Comparison of ENCODE assay signal across 1 cellular context in genomic region chr2:46428911-46429436, GRCh38.
A peak's percentile ranks its signal among the peaks of the same experiment; 100 is the strongest.
TF ChIP-seq lines count a peak whose summit lies in the region.

No MANE protein-coding gene starts in this region.

TF ChIP-seq in K562, 482 proteins besides CTCF, POLR2A, EP300 and RAD21 (continued from another document and continues in another):
- TF ChIP-seq E2F4 (CRISPR knock-in tag; IDR thresholded peaks at IDR 0.05; ENCODE audit: low read depth), result no peak
- no peak for TF ChIP-seq SETDB1 (IDR thresholded peaks at IDR 0.05; ENCODE audit: low read length)
- no peak for TF ChIP-seq MAFF (IDR thresholded peaks at IDR 0.05; ENCODE audit: low read length)
- no peak for TF ChIP-seq NCOA6 (IDR thresholded peaks at IDR 0.05)
- no peak for TF ChIP-seq ADNP (tag; IDR thresholded peaks at IDR 0.05)
- TF ChIP-seq NCOA2 (IDR thresholded peaks at IDR 0.05; ENCODE audit: partially characterized antibody in 2 of 2), result no peak
- no peak for TF ChIP-seq SP1 (CRISPR knock-in tag; IDR thresholded peaks at IDR 0.05)
- TF ChIP-seq DDX20 (tag; IDR thresholded peaks at IDR 0.05; ENCODE audit: low read depth), result no peak
- TF ChIP-seq VEZF1 (CRISPR knock-in tag; IDR thresholded peaks at IDR 0.05), result no peak
- TF ChIP-seq, protein P1, sequence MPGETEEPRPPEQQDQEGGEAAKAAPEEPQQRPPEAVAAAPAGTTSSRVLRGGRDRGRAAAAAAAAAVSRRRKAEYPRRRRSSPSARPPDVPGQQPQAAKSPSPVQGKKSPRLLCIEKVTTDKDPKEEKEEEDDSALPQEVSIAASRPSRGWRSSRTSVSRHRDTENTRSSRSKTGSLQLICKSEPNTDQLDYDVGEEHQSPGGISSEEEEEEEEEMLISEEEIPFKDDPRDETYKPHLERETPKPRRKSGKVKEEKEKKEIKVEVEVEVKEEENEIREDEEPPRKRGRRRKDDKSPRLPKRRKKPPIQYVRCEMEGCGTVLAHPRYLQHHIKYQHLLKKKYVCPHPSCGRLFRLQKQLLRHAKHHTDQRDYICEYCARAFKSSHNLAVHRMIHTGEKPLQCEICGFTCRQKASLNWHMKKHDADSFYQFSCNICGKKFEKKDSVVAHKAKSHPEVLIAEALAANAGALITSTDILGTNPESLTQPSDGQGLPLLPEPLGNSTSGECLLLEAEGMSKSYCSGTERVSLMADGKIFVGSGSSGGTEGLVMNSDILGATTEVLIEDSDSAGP (CRISPR knock-in tag; IDR thresholded peaks at IDR 0.05), result no peak
- TF ChIP-seq ZNF175 (CRISPR knock-in tag; IDR thresholded peaks at IDR 0.05; ENCODE audit: low read depth), result 0 out of 2 replicates have a peak, but pooled peaks have one; percentile 42
- TF ChIP-seq, protein P2, sequence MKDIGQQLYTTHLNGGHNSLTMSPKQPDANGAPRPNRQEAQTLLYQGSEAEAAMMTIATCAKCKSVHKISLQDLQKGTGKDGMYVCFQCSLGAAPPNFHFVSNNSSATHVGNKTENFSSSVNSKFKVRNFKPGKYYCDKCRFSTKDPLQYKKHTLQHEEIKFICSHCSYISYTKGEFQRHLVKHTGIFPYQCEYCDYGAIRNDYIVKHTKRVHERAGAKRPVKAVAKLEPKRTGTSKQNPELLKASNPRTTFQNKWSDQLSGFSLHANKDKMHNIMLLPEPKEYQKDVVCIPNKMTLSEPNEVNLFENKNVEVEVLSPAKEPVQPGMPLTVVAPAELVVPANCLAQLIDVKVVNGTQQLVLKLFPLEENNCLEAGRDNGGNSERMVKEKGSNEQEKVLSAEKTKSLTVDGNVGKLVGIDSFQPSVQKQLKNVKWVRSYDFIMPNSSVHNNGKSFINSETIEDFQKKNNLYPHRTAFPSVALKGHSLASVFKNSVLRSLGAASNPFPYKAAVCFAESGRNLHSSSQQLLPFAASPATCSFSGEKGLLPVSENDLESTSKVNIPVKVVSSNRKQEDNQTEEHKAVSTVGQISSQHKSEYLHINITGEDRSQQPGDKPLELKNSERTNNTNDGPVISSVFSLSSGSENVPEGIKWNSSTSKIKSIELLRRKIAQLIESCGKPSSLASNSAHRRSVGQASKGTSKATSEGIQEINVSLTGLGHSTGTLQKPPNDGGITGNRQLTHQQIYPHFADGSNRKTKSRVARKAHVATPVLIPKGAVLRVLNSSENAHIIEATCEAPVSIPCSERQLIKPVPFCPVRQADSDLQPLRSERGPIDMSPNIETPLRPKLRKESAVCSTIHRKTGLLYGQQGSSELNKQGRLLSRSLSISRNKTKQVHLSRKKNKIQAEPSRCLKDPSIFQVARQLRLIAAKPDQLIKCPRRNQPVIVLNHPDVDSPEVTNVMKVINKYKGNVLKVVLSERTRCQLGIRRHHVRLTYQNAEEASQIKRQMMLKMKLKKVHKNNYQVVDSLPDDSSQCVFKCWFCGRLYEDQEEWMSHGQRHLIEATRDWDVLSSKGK (CRISPR knock-in tag; IDR thresholded peaks at IDR 0.05), result no peak
- no peak for TF ChIP-seq NELFE (IDR thresholded peaks at IDR 0.05; ENCODE audit: insufficient read depth, insufficient read length)
- TF ChIP-seq EZH2 (IDR thresholded peaks at IDR 0.05; ENCODE audit: borderline replicate concordance, low read depth, low read length), result no peak
- TF ChIP-seq ZC3H4 (CRISPR knock-in tag; IDR thresholded peaks at IDR 0.05; ENCODE audit: borderline replicate concordance), result no peak
- TF ChIP-seq, protein P3, sequence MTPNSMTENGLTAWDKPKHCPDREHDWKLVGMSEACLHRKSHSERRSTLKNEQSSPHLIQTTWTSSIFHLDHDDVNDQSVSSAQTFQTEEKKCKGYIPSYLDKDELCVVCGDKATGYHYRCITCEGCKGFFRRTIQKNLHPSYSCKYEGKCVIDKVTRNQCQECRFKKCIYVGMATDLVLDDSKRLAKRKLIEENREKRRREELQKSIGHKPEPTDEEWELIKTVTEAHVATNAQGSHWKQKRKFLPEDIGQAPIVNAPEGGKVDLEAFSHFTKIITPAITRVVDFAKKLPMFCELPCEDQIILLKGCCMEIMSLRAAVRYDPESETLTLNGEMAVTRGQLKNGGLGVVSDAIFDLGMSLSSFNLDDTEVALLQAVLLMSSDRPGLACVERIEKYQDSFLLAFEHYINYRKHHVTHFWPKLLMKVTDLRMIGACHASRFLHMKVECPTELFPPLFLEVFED (CRISPR knock-in tag; conservative IDR thresholded peaks at IDR 0.05), result no peak
- no peak for TF ChIP-seq FOXM1 (IDR thresholded peaks at IDR 0.05; ENCODE audit: low read depth)
- no peak for TF ChIP-seq FOXM1 (CRISPR knock-in tag; IDR thresholded peaks at IDR 0.05; ENCODE audit: low read depth)
- TF ChIP-seq ZNF23 (CRISPR knock-in tag; IDR thresholded peaks at IDR 0.05), result no peak
- TF ChIP-seq ZNF41 (CRISPR knock-in tag; conservative IDR thresholded peaks at IDR 0.05), result no peak
- TF ChIP-seq HMG20B (CRISPR knock-in tag; IDR thresholded peaks at IDR 0.05), result no peak
- no peak for TF ChIP-seq PCBP1 (IDR thresholded peaks at IDR 0.05; ENCODE audit: low read depth, low read length, poor library complexity, severe bottlenecking)
- TF ChIP-seq ELF1 (tag; IDR thresholded peaks at IDR 0.05), result peak; percentile 67
- no peak for TF ChIP-seq ZBTB34 (CRISPR knock-in tag; IDR thresholded peaks at IDR 0.05)
- TF ChIP-seq SMAD4 (CRISPR knock-in tag; conservative IDR thresholded peaks at IDR 0.05), result no peak
- TF ChIP-seq GTF2A2 (tag; IDR thresholded peaks at IDR 0.05), result no peak
- TF ChIP-seq ZNF347 (CRISPR knock-in tag; IDR thresholded peaks at IDR 0.05; ENCODE audit: low read depth), result no peak
- no peak for TF ChIP-seq HNRNPH1 (optimal IDR thresholded peaks at IDR 0.05; ENCODE audit: low read depth, low read length)
- TF ChIP-seq ZNF584 (CRISPR knock-in tag; IDR thresholded peaks at IDR 0.05; ENCODE audit: low read depth), result no peak
- no peak for TF ChIP-seq RBM25 (IDR thresholded peaks at IDR 0.05; ENCODE audit: low read depth, low read length, severe bottlenecking)
- TF ChIP-seq HNRNPUL1 (IDR thresholded peaks at IDR 0.05; ENCODE audit: low read length), result no peak
- peak; percentile 5 for TF ChIP-seq DACH1 (IDR thresholded peaks at IDR 0.05; ENCODE audit: partially characterized antibody)
- no peak for TF ChIP-seq DPF2 (IDR thresholded peaks at IDR 0.05)
- no peak; the same call in 1 of the 2 replicates for TF ChIP-seq CHCHD3 (CRISPR knock-in tag; IDR thresholded peaks at IDR 0.05)
- TF ChIP-seq, protein P4, sequence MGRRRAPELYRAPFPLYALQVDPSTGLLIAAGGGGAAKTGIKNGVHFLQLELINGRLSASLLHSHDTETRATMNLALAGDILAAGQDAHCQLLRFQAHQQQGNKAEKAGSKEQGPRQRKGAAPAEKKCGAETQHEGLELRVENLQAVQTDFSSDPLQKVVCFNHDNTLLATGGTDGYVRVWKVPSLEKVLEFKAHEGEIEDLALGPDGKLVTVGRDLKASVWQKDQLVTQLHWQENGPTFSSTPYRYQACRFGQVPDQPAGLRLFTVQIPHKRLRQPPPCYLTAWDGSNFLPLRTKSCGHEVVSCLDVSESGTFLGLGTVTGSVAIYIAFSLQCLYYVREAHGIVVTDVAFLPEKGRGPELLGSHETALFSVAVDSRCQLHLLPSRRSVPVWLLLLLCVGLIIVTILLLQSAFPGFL (CRISPR knock-in tag; IDR thresholded peaks at IDR 0.05), result peak; percentile 78; the same call in 1 of the 2 replicates
- TF ChIP-seq, protein P5, sequence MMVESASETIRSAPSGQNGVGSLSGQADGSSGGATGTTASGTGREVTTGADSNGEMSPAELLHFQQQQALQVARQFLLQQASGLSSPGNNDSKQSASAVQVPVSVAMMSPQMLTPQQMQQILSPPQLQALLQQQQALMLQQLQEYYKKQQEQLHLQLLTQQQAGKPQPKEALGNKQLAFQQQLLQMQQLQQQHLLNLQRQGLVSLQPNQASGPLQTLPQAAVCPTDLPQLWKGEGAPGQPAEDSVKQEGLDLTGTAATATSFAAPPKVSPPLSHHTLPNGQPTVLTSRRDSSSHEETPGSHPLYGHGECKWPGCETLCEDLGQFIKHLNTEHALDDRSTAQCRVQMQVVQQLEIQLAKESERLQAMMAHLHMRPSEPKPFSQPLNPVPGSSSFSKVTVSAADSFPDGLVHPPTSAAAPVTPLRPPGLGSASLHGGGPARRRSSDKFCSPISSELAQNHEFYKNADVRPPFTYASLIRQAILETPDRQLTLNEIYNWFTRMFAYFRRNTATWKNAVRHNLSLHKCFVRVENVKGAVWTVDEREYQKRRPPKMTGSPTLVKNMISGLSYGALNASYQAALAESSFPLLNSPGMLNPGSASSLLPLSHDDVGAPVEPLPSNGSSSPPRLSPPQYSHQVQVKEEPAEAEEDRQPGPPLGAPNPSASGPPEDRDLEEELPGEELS (CRISPR knock-in tag; IDR thresholded peaks at IDR 0.05; ENCODE audit: borderline replicate concordance), result no peak
- peak; percentile 82 for TF ChIP-seq PBX2 (CRISPR knock-in tag; IDR thresholded peaks at IDR 0.05; ENCODE audit: low read depth)
- TF ChIP-seq PBX2 (tag; conservative IDR thresholded peaks at IDR 0.05; ENCODE audit: low read depth), result peak; percentile 93
- 0 out of 2 replicates have a peak, but pooled peaks have one; percentile 18 for TF ChIP-seq ARID1B (IDR thresholded peaks at IDR 0.05)
- TF ChIP-seq EWSR1 (IDR thresholded peaks at IDR 0.05; ENCODE audit: borderline replicate concordance, low read depth, partially characterized antibody), result no peak
- no peak for TF ChIP-seq CREB3 (tag; conservative IDR thresholded peaks at IDR 0.05; ENCODE audit: low read depth)
- no peak for TF ChIP-seq ZNF184 (CRISPR knock-in tag; IDR thresholded peaks at IDR 0.05)
- no peak for TF ChIP-seq RFX1 (IDR thresholded peaks at IDR 0.05)
- no peak for TF ChIP-seq E2F5 (CRISPR knock-in tag; IDR thresholded peaks at IDR 0.05)
